Comparison of ENCODE assay signal across 13 cellular contexts in genomic region chr4:118941799-118942198, GRCh38. TPM values are rescaled to one million over a fixed set of nuclear protein-coding genes. Genes with fewer than 3 reads are reported as not detected.
DNase-seq lines count a peak whose midpoint lies in the region; ATAC-seq and TF ChIP-seq lines count a peak whose summit lies in the region.
"Had no signal": no experiment of that assay in that cellular context is flagged by ENCODE, and none has a peak within 500 bp of the region (broad histone marks: within the 10 kb centered on the region; RNA-seq: fewer than 3 reads in every experiment).

No MANE protein-coding gene starts in this region.

- WGBS in heart right ventricle, 2 donors = 45 to 52% methylated on average over 6 of the region's 6 CpGs

- H3K9me3 ChIP-seq in heart right ventricle (no peaks in the 10 kb centered on the region), stomach smooth muscle (ENCODE audit: control insufficient read depth in 2 of 2, low read length in 2 of 2) (no peaks in the 10 kb centered on the region)

- H3K27me3 Mint-ChIP-seq in activated CD4-positive, alpha-beta T cell treated with anti-CD3 and anti-CD28 coated beads, Interleukin-2, amount 10 ng/mL, durations not matched to agents 24 days and 14 days = peaks cover 11% of the 10 kb centered on the region

- no peaks in the 10 kb centered on the region for H3K9me3 Mint-ChIP-seq in activated CD4-positive, alpha-beta T cell treated with anti-CD3 and anti-CD28 coated beads, Interleukin-2, amount 10 ng/mL, durations not matched to agents 24 days and 14 days
- H3K9me3 Mint-ChIP-seq: activated B cell treated with CpG ODN at 0.5 μM for 24 hours; stimulated activated naive B cell treated with anti-CD40 and anti-IgM and Interleukin-4, amounts not matched to agents 10 μg/mL and 1 μg/mL and 100 μg/mL, for 72 hours had no signal

- H3K27ac Mint-ChIP-seq in activated CD4-positive, alpha-beta T cell treated with anti-CD3 and anti-CD28 coated beads, Interleukin-2, amount 10 ng/mL, durations not matched to agents 24 days and 14 days = no peak overlapping the region
- H3K27ac Mint-ChIP-seq: activated B cell treated with CpG ODN at 0.5 μM for 24 hours; stimulated activated naive B cell treated with anti-CD40 and anti-IgM and Interleukin-4, amounts not matched to agents 10 μg/mL and 1 μg/mL and 100 μg/mL, for 72 hours had no signal

- no peaks in the 10 kb centered on the region for H3K27me3 ChIP-seq in heart right ventricle
- no peaks in the 10 kb centered on the region for H3K27me3 ChIP-seq in stomach smooth muscle (ENCODE audit: control insufficient read depth in 1 of 2, insufficient read depth in 2 of 2, low read length in 2 of 2)

- peak overlapping the region in 8 of 10 donors; percentile 3 to 59 (median 48) for H3K27ac ChIP-seq in heart right ventricle
- H3K27ac ChIP-seq in stomach smooth muscle (ENCODE audit: low read length) = peak overlapping the region; percentile 68

- H3K4me1 ChIP-seq in heart right ventricle = peaks cover 10 to 76% (median 48%) of the 10 kb centered on the region in 9 donors
- peaks cover 41% of the 10 kb centered on the region for H3K4me1 ChIP-seq in stomach smooth muscle (ENCODE audit: control insufficient read depth, insufficient read depth, low read length)

- H3K36me3 Mint-ChIP-seq in activated CD4-positive, alpha-beta T cell treated with anti-CD3 and anti-CD28 coated beads, Interleukin-2, amount 10 ng/mL, durations not matched to agents 24 days and 14 days (ENCODE audit: low read depth) = no peaks in the 10 kb centered on the region
- H3K36me3 Mint-ChIP-seq: stimulated activated naive B cell treated with anti-CD40 and anti-IgM and Interleukin-4, amounts not matched to agents 10 μg/mL and 1 μg/mL and 100 μg/mL, for 72 hours had no signal

- H3K4me3 Mint-ChIP-seq in activated CD4-positive, alpha-beta T cell treated with anti-CD3 and anti-CD28 coated beads, Interleukin-2, amount 10 ng/mL, durations not matched to agents 24 days and 14 days = no peak overlapping the region
- H3K4me3 Mint-ChIP-seq: activated B cell treated with CpG ODN at 0.5 μM for 24 hours; stimulated activated naive B cell treated with anti-CD40 and anti-IgM and Interleukin-4, amounts not matched to agents 10 μg/mL and 1 μg/mL and 100 μg/mL, for 72 hours had no signal

- no peaks in the 10 kb centered on the region for H3K4me1 Mint-ChIP-seq in activated CD4-positive, alpha-beta T cell treated with anti-CD3 and anti-CD28 coated beads, Interleukin-2, amount 10 ng/mL, durations not matched to agents 24 days and 14 days
- H3K4me1 Mint-ChIP-seq: activated B cell treated with CpG ODN at 0.5 μM for 24 hours; stimulated activated naive B cell treated with anti-CD40 and anti-IgM and Interleukin-4, amounts not matched to agents 10 μg/mL and 1 μg/mL and 100 μg/mL, for 72 hours had no signal

- H3K9ac ChIP-seq in stomach smooth muscle (ENCODE audit: low read length in 2 of 2) = peak overlapping the region; percentile 52 to 58

- peak in 7 of 8 donors; percentile 19 to 39 (median 26) for ATAC-seq in heart right ventricle
- ATAC-seq: stimulated activated naive B cell treated with anti-CD40 and anti-IgM and Interleukin-4, amounts not matched to agents 10 μg/mL and 1 μg/mL and 100 μg/mL, for 72 hours had no signal

- no peak for TF ChIP-seq CTCF in LNCaP clone FGC (IDR thresholded peaks at IDR 0.05; ENCODE audit: control insufficient read depth, extremely low read depth, insufficient read depth)
- TF ChIP-seq CTCF in heart right ventricle (IDR thresholded peaks at IDR 0.05) = no peak

- DNase-seq in LNCaP clone FGC (ENCODE audit: low read depth) = peak; percentile 54
- DNase-seq in RPMI7951 (ENCODE audit: low read depth) = peak; percentile 49
- DNase-seq in heart right ventricle = no peak
- DNase-seq in activated T-cell treated with anti-CD3 and anti-CD28 coated beads, Interleukin-2, amount 50 U/mL, for 1 hour = no peak
- DNase-seq in activated CD4-positive, alpha-beta T cell treated with anti-CD3 and anti-CD28 coated beads, Interleukin-2, amount 10 ng/mL, durations not matched to agents 24 days and 14 days = no peak
- DNase-seq in foreskin melanocyte = no peak
- DNase-seq: activated B cell treated with CpG ODN at 0.5 μM for 24 hours; COR-L47; H7; KG1; NCI-H510A treated with DMSO at 0.1 percent for 48 hours; stimulated activated naive B cell treated with anti-CD40 and anti-IgM and Interleukin-4, amounts not matched to agents 10 μg/mL and 1 μg/mL and 100 μg/mL, for 72 hours had no signal

- H3K36me3 ChIP-seq in heart right ventricle (no peaks in the 10 kb centered on the region), stomach smooth muscle (ENCODE audit: control insufficient read depth in 2 of 2, insufficient read depth in 2 of 2, low read length in 2 of 2) (no peaks in the 10 kb centered on the region)

- intact Hi-C loops in heart right ventricle (cut with DNase I) = no loop called here
- intact Hi-C loops in activated CD4-positive, alpha-beta T cell treated with anti-CD3 and anti-CD28 coated beads, Interleukin-2, amount 10 ng/mL, durations not matched to agents 24 days and 14 days (cut with micrococcal nuclease) = no loop called here

- no peak overlapping the region for H3K4me3 ChIP-seq in LNCaP clone FGC (ENCODE audit: low read depth, low read length)
- H3K4me3 ChIP-seq in heart right ventricle = no peak overlapping the region
- peak overlapping the region; percentile 48 to 52 for H3K4me3 ChIP-seq in stomach smooth muscle (ENCODE audit: low read length in 2 of 2)

RNA-seq across cellular contexts. Expression of gene SYNPO2, which starts 53.1 kb away (rescaled TPM):
- total RNA-seq in RPMI7951 (2014; rRNA removed; shearing (Covaris generic)) = 1.6 and 1.8 TPM in 2 replicates
- 100 to 1,000 TPM; 197 to 405 (median 267) TPM for total RNA-seq in heart right ventricle
- polyA plus RNA-seq in heart right ventricle = 10 to 100 TPM; 27.5 to 29.1 TPM
- total RNA-seq in activated CD4-positive, alpha-beta T cell treated with anti-CD3 and anti-CD28 coated beads, Interleukin-2, amount 10 ng/mL, durations not matched to agents 24 days and 14 days = 0.14 and 0.16 TPM in 2 replicates

Comparison
In these comparisons a context has a peak if more than half of its experiments do, and no peak if none do; other contexts are left out.
1. DNase-seq: peak in LNCaP clone FGC (single experiment) and RPMI7951 (single experiment); none in heart right ventricle (0 of 2), activated T-cell treated with anti-CD3 and anti-CD28 coated beads, Interleukin-2, amount 50 U/mL, for 1 hour (single experiment), activated CD4-positive, alpha-beta T cell treated with anti-CD3 and anti-CD28 coated beads, Interleukin-2, amount 10 ng/mL, durations not matched to agents 24 days and 14 days (single experiment) and foreskin melanocyte (single experiment).
2. H3K4me3 ChIP-seq: peak in stomach smooth muscle (2 of 2); none in LNCaP clone FGC (single experiment) and heart right ventricle (0 of 10).
3. RNA of gene SYNPO2, which starts 53.1 kb away (total RNA-seq): 197 to 405 TPM in heart right ventricle; 1.6 to 1.8 TPM in RPMI7951 and 0.14 to 0.16 TPM in activated CD4-positive, alpha-beta T cell treated with anti-CD3 and anti-CD28 coated beads, Interleukin-2, amount 10 ng/mL, durations not matched to agents 24 days and 14 days; every median in the first group is over 10 times any median in the second.